Comparison of ENCODE assay signal across 12 cellular contexts in genomic region chr17:45043268-45043681, GRCh38. TPM values are rescaled to one million over a fixed set of nuclear protein-coding genes. Genes with fewer than 3 reads are reported as not detected.
DNase-seq lines count a peak whose midpoint lies in the region; ATAC-seq and TF ChIP-seq lines count a peak whose summit lies in the region.
"Had no signal": no experiment of that assay in that cellular context is flagged by ENCODE, and none has a peak within 500 bp of the region (broad histone marks: within the 10 kb centered on the region; RNA-seq: fewer than 3 reads in every experiment).

No MANE protein-coding gene starts in this region.

- H3K27ac Mint-ChIP-seq in activated naive CD4-positive, alpha-beta T cell treated with anti-CD3 and anti-CD28 coated beads, Interleukin-2, amount 50 U/mL, for 72 hours, result peak overlapping the region in 1 of 2 donors; percentile 45
- H3K27ac Mint-ChIP-seq in activated naive CD4-positive, alpha-beta T cell treated with anti-CD3 and anti-CD28 coated beads, Interleukin-2, amount 10 ng/mL, durations not matched to agents 7 days and 5 days, result no peak overlapping the region

- H2BK5ac ChIP-seq in mesendoderm (ENCODE audit: low read length), result no peak overlapping the region

- H4K8ac ChIP-seq in mesendoderm (ENCODE audit: low read depth, low read length), result no peak overlapping the region

- no peaks in the 10 kb centered on the region for H3K27me3 Mint-ChIP-seq in activated naive CD4-positive, alpha-beta T cell treated with anti-CD3 and anti-CD28 coated beads, Interleukin-2, amount 10 ng/mL, durations not matched to agents 7 days and 5 days
- H3K27me3 Mint-ChIP-seq: central memory CD8-positive, alpha-beta T cell had no signal

- no peak overlapping the region for H2BK15ac ChIP-seq in mesendoderm (replicated peaks; ENCODE audit: low read depth)

- H3K56ac ChIP-seq in mesendoderm (ENCODE audit: low read length), result peak overlapping the region; percentile 7

- no peak overlapping the region for H2AK5ac ChIP-seq in mesendoderm (ENCODE audit: low read length)

- H3K27ac ChIP-seq in coronary artery (peak overlapping the region in 1 of 2 donors; percentile 45), mesendoderm (ENCODE audit: low read depth, low read length) (no peak overlapping the region), aorta (ENCODE audit: low read depth in 1 of 2, low read length in 2 of 2) (no peak overlapping the region)
- H3K27ac ChIP-seq: SJCRH30 had no signal

- H3K4me3 ChIP-seq in coronary artery, result peak overlapping the region; percentile 5
- H3K4me3 ChIP-seq in mesendoderm (ENCODE audit: low read length), result no peak overlapping the region
- H3K4me3 ChIP-seq in aorta (ENCODE audit: low read length in 2 of 2), result no peak overlapping the region
- no peak overlapping the region for H3K4me3 ChIP-seq in MG63
- H3K4me3 ChIP-seq: SJCRH30 had no signal

- H3K4me1 ChIP-seq in mesendoderm (ENCODE audit: control insufficient read depth, low read depth, low read length) (no peaks in the 10 kb centered on the region), aorta (ENCODE audit: control insufficient read depth in 1 of 2, insufficient read depth in 2 of 2, low read length in 2 of 2) (peaks cover 0 to 3% of the 10 kb centered on the region in 2 donors)

- intact Hi-C loops in aorta (cut with DNase I), result no loop called here

- H3K23ac ChIP-seq in mesendoderm (ENCODE audit: low read length), result no peak overlapping the region

- DNase-seq in activated naive CD4-positive, alpha-beta T cell treated with anti-CD3 and anti-CD28 coated beads, Interleukin-2, amount 50 U/mL, for 72 hours (ENCODE audit: low spot score in 2 of 2), result no peak
- DNase-seq in activated naive CD4-positive, alpha-beta T cell treated with anti-CD3 and anti-CD28 coated beads, Interleukin-2, amount 10 ng/mL, durations not matched to agents 7 days and 5 days, result no peak
- no peak for DNase-seq in coronary artery (ENCODE audit: low spot score)
- DNase-seq in mesendoderm, result no peak
- DNase-seq in aorta, result peak in 1 of 2 donors; percentile 75
- DNase-seq in stimulated activated CD8-positive, alpha-beta memory T cell treated with anti-CD3 and anti-CD28 coated beads, Interleukin-4, amount 100 ng/mL, for 48 hours, result no peak
- no peak for DNase-seq in MG63
- DNase-seq: GOT3, NCI-H1694, SJCRH30 had no signal

- H3K79me1 ChIP-seq in mesendoderm (ENCODE audit: low read length), result peaks cover 14% of the 10 kb centered on the region

- peaks cover 6% of the 10 kb centered on the region for H3K79me2 ChIP-seq in mesendoderm (ENCODE audit: control insufficient read depth, insufficient read depth, low read length)

- peaks cover 26% of the 10 kb centered on the region for H3K4me1 Mint-ChIP-seq in activated naive CD4-positive, alpha-beta T cell treated with anti-CD3 and anti-CD28 coated beads, Interleukin-2, amount 10 ng/mL, durations not matched to agents 7 days and 5 days

- CTCF ChIA-PET in activated naive CD4-positive, alpha-beta T cell treated with anti-CD3 and anti-CD28 coated beads, Interleukin-2, amount 10 ng/mL, durations not matched to agents 7 days and 5 days (lab: Charles Lee), result interaction anchor here (1.1 kb wide), 1 partner anchor 9 kb away, joined by 3 read pairs; no protein-coding TSS in a partner anchor

- no peak overlapping the region for H3K4me2 ChIP-seq in mesendoderm (ENCODE audit: low read length)

- H3K36me3 ChIP-seq in mesendoderm (ENCODE audit: control insufficient read depth, insufficient read depth, low read length), result no peaks in the 10 kb centered on the region
- H3K36me3 ChIP-seq in aorta (ENCODE audit: control insufficient read depth in 1 of 2, insufficient read depth in 2 of 2, low read length in 1 of 2), result no peaks in the 10 kb centered on the region
- peaks cover 11% of the 10 kb centered on the region for H3K36me3 ChIP-seq in MG63
- H3K36me3 ChIP-seq: SJCRH30 had no signal

- H3K18ac ChIP-seq in mesendoderm (ENCODE audit: low read length), result no peak overlapping the region

- no peaks in the 10 kb centered on the region for H3K27me3 ChIP-seq in mesendoderm (ENCODE audit: insufficient read depth, low read length, poor library complexity)
- H3K27me3 ChIP-seq in aorta (ENCODE audit: control insufficient read depth in 1 of 2, insufficient read depth in 2 of 2, low read length in 1 of 2), result no peaks in the 10 kb centered on the region
- H3K27me3 ChIP-seq in MG63, result no peaks in the 10 kb centered on the region
- H3K27me3 ChIP-seq: SJCRH30 had no signal

- H4K5ac ChIP-seq in mesendoderm (ENCODE audit: low read length), result no peak overlapping the region

- no peaks in the 10 kb centered on the region for H3K9me3 Mint-ChIP-seq in activated naive CD4-positive, alpha-beta T cell treated with anti-CD3 and anti-CD28 coated beads, Interleukin-2, amount 50 U/mL, for 72 hours
- H3K9me3 Mint-ChIP-seq in activated naive CD4-positive, alpha-beta T cell treated with anti-CD3 and anti-CD28 coated beads, Interleukin-2, amount 10 ng/mL, durations not matched to agents 7 days and 5 days, result no peaks in the 10 kb centered on the region
- H3K9me3 Mint-ChIP-seq: central memory CD8-positive, alpha-beta T cell had no signal

- H3K36me3 Mint-ChIP-seq in activated naive CD4-positive, alpha-beta T cell treated with anti-CD3 and anti-CD28 coated beads, Interleukin-2, amount 50 U/mL, for 72 hours, result no peaks in the 10 kb centered on the region
- peaks cover 9% of the 10 kb centered on the region for H3K36me3 Mint-ChIP-seq in activated naive CD4-positive, alpha-beta T cell treated with anti-CD3 and anti-CD28 coated beads, Interleukin-2, amount 10 ng/mL, durations not matched to agents 7 days and 5 days

- ATAC-seq in activated naive CD4-positive, alpha-beta T cell treated with anti-CD3 and anti-CD28 coated beads, Interleukin-2, amount 50 U/mL, for 72 hours, result peak; percentile 58 to 61
- ATAC-seq in aorta (ENCODE audit: low FRiP score) (peak; percentile 55), GM18867 (IDR thresholded peaks at IDR 0.05; ENCODE audit: unreplicated experiment) (no peak)

- no peaks in the 10 kb centered on the region for H3K9me3 ChIP-seq in aorta (ENCODE audit: control insufficient read depth, low read length)
- H3K9me3 ChIP-seq in MG63, result no peaks in the 10 kb centered on the region
- H3K9me3 ChIP-seq: SJCRH30 had no signal

- H3K4ac ChIP-seq in mesendoderm (ENCODE audit: low read depth, low read length), result no peak overlapping the region

- TF ChIP-seq CTCF in coronary artery (IDR thresholded peaks at IDR 0.05), result no peak

- no peak overlapping the region for H3K4me3 Mint-ChIP-seq in activated naive CD4-positive, alpha-beta T cell treated with anti-CD3 and anti-CD28 coated beads, Interleukin-2, amount 10 ng/mL, durations not matched to agents 7 days and 5 days
- H3K4me3 Mint-ChIP-seq: central memory CD8-positive, alpha-beta T cell had no signal

- no CpG with 5 or more reads among the region's 10 CpGs for WGBS in mesendoderm (ENCODE audit: extremely low coverage, insufficient coverage, low lambda C conversion rate)
- 1 to 11% methylated on average over 10 of the region's 10 CpGs for WGBS in aorta, 2 donors

- no peak overlapping the region for H2BK120ac ChIP-seq in mesendoderm (ENCODE audit: low read depth, low read length)

- H3K9ac ChIP-seq in mesendoderm (ENCODE audit: low read length), result no peak overlapping the region

RNA-seq across cellular contexts. Expression of gene DCAKD, which starts 8.2 kb away (rescaled TPM):
- 10 to 100 TPM; 38.9 to 93.4 TPM for total RNA-seq in activated naive CD4-positive, alpha-beta T cell treated with anti-CD3 and anti-CD28 coated beads, Interleukin-2, amount 50 U/mL, for 72 hours
- 21.9 TPM for polyA plus RNA-seq in mesendoderm (2013, experiment 1 of 2)
- 22.4 TPM for polyA plus RNA-seq in mesendoderm (2013, experiment 2 of 2)
- 10 to 100 TPM; 22.7 to 33.1 TPM for total RNA-seq in aorta
- polyA plus RNA-seq in aorta, result 10 to 100 TPM; 14.5 to 20.1 TPM
- 20.7 and 24.1 TPM in 2 replicates for total RNA-seq in MG63 (2014; rRNA removed; shearing (Covaris generic); ENCODE audit: low replicate concordance)

RNA-seq across cellular contexts. Expression of gene NMT1, which starts 17.8 kb away (rescaled TPM):
- 100 to 1,000 TPM; 130 to 270 TPM for total RNA-seq in activated naive CD4-positive, alpha-beta T cell treated with anti-CD3 and anti-CD28 coated beads, Interleukin-2, amount 50 U/mL, for 72 hours
- 126 TPM for polyA plus RNA-seq in mesendoderm (2013, experiment 1 of 2)
- polyA plus RNA-seq in mesendoderm (2013, experiment 2 of 2), result 128 TPM
- 100 to 1,000 TPM; 103 to 104 TPM for total RNA-seq in aorta
- 100 to 1,000 TPM in 1 of 2 donors, 10 to 100 TPM in 1; 33.8 to 124 TPM for polyA plus RNA-seq in aorta
- 103 and 154 TPM in 2 replicates for total RNA-seq in MG63 (2014; rRNA removed; shearing (Covaris generic); ENCODE audit: low replicate concordance)
